In the genomic region with DNA sequence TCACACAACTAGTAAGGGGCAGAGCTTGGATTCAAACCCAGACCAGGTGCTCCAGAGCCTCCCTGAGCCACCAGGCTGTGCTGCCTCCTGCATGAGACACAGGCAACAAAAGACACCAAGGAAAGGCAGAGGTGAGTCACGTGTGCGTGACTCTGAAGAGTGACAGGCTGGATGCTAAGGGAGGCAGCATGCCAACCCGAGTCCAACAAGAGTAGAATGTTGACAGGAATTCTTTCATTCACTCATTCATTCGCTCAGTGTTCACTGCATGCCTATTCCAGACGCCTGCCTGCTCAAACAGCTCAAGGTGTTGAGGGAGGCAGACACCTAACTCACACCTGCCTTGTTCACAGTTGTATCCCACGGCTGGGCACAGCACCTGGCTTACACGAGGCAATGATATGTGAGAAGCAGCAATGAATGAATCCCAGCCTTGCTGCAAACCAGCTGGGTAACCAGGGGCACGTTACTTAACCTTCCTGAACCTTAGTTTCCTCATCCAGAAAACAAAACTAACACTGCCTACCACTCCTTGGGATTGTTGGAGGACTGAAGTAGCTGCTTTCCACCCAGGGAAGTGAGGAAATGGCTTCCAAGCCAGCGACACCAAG, we compare ENCODE assay signal across 8 cellular contexts.
DNase-seq lines count a peak whose midpoint lies in the region; ATAC-seq and TF ChIP-seq lines count a peak whose summit lies in the region.

No MANE protein-coding gene starts in this region.

- DNase-seq in AG10803 (ENCODE audit: low read depth), result peak; percentile 76
- peak; percentile 20 for DNase-seq in HCEC 1CT
- no peak for DNase-seq in astrocyte of the spinal cord (ENCODE audit: low read depth, low spot score)
- DNase-seq in lung (ENCODE audit: low spot score), result no peak
- DNase-seq in type B pancreatic cell (ENCODE audit: extremely low spot score, unreplicated experiment), result no peak
- DNase-seq in GM19238 (ENCODE audit: insufficient read length, low spot score), result no peak
- DNase-seq in NOMO-1 treated with DMSO at 0.1 percent for 48 hours (lab: John Stamatoyannopoulos, UW; ENCODE audit: unreplicated experiment), result no peak

- H3K4me3 ChIP-seq in AG10803 (ENCODE audit: low read length) (peak overlapping the region; percentile 38), astrocyte of the spinal cord (ENCODE audit: low read depth, low read length) (no peak overlapping the region), lung (no peak overlapping the region)

- WGBS in lung, 2 donors, result 64 to 69% methylated on average over 9 of the region's 9 CpGs

- no peaks in the 10 kb centered on the region for H3K36me3 ChIP-seq in lung (ENCODE audit: control insufficient read depth in 2 of 2, insufficient read depth in 2 of 2, low read length in 2 of 2)

- H3K9me3 ChIP-seq in lung (ENCODE audit: control insufficient read depth in 2 of 2, insufficient read depth in 1 of 2, low read length in 1 of 2), result no peaks in the 10 kb centered on the region

- peaks cover 4% of the 10 kb centered on the region for H3K36me3 Mint-ChIP-seq in type B pancreatic cell

- H3K4me1 Mint-ChIP-seq in type B pancreatic cell (ENCODE audit: unreplicated experiment), result peaks cover 49% of the 10 kb centered on the region

- ATAC-seq in lung (ENCODE audit: insufficient read depth, low FRiP score), result no peak
- no peak for ATAC-seq in GM21786 (IDR thresholded peaks at IDR 0.05; ENCODE audit: unreplicated experiment)

- no peaks in the 10 kb centered on the region for H3K27me3 Mint-ChIP-seq in type B pancreatic cell

- no peaks in the 10 kb centered on the region for H3K9me3 Mint-ChIP-seq in type B pancreatic cell

- H3K4me1 ChIP-seq in lung (ENCODE audit: control insufficient read depth in 2 of 2, insufficient read depth in 2 of 2, low read length in 2 of 2), result peaks cover 37 to 55% of the 10 kb centered on the region in 2 donors

- in situ Hi-C loops in astrocyte of the spinal cord (cut with HindIII; ENCODE audit: low sequenced_read_pairs), result no loop called here

- no peak overlapping the region for H3K4me3 Mint-ChIP-seq in type B pancreatic cell

- TF ChIP-seq CTCF in AG10803 (conservative IDR thresholded peaks at IDR 0.05; ENCODE audit: low read length), result peak; percentile 33; the same call in 1 of the 2 replicates
- TF ChIP-seq CTCF in astrocyte of the spinal cord (IDR thresholded peaks at IDR 0.05; ENCODE audit: low read depth, low read length), result peak; percentile 4
- TF ChIP-seq CTCF in lung (IDR thresholded peaks at IDR 0.05; ENCODE audit: control extremely low read depth, extremely low read depth), result no peak
- no peak for TF ChIP-seq CTCF in type B pancreatic cell (conservative IDR thresholded peaks at IDR 0.05)

- peak overlapping the region; percentile 67 to 88 for H3K27ac ChIP-seq in lung (ENCODE audit: low read depth in 1 of 2, low read length in 1 of 2)

- no peak overlapping the region for H3K27ac Mint-ChIP-seq in type B pancreatic cell

- H3K27me3 ChIP-seq in lung (ENCODE audit: control insufficient read depth, insufficient read depth), result no peaks in the 10 kb centered on the region

Comparison
In these comparisons a context has a peak if more than half of its experiments do, and no peak if none do; other contexts are left out.
1. DNase-seq: peak in AG10803 (single experiment) and HCEC 1CT (single experiment); none in astrocyte of the spinal cord (single experiment), lung (single experiment), type B pancreatic cell (single experiment), GM19238 (single experiment) and NOMO-1 treated with DMSO at 0.1 percent for 48 hours (single experiment).
2. CTCF ChIP-seq: peak in AG10803 (single experiment) and astrocyte of the spinal cord (single experiment); none in lung (single experiment) and type B pancreatic cell (single experiment).